11 cellular contexts compared by ENCODE assay signal in the genomic region with DNA sequence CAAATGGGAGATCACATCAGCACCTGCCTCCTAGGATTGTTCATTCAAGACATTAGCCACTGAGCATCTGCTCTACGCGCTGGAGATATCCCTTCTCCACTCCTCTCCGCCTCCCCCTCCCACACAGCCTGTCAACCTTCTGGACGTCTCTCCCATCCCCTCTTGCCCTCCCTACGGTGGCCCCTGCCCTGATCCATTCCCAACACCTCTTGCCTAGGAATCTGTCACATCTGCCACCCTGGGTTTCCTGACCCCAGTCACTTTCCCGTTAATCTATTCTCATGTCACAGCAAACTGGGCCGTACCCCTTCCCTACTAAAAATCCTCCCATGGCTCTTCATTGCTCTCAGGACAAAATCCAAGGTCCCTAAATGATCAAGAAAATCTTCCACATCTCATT. TPM values are rescaled to one million over a fixed set of nuclear protein-coding genes. Genes with fewer than 3 reads are reported as not detected.
A peak's percentile ranks its signal among the peaks of the same experiment; 100 is the strongest.
DNase-seq lines count a peak whose midpoint lies in the region; ATAC-seq and TF ChIP-seq lines count a peak whose summit lies in the region.
"Had no signal": no experiment of that assay in that cellular context is flagged by ENCODE, and none has a peak within 500 bp of the region (broad histone marks: within the 10 kb centered on the region; RNA-seq: fewer than 3 reads in every experiment).

No MANE protein-coding gene starts in this region.

- H3K36me3 ChIP-seq in MM.1S (replicated peaks; ENCODE audit: insufficient read depth, low read length) (no peaks in the 10 kb centered on the region), ectodermal cell (ENCODE audit: control insufficient read depth, insufficient read depth, low read length) (peaks cover 31% of the 10 kb centered on the region), mucosa of descending colon (ENCODE audit: low read depth) (no peaks in the 10 kb centered on the region)

- H3F3A ChIP-seq in MM.1S (ENCODE audit: insufficient read depth, low read length), result 0 out of 2 replicates have a peak, but pooled peaks cover 6% of the 10 kb centered on the region

- H3K4me3 Mint-ChIP-seq in effector memory CD8-positive, alpha-beta T cell, result no peak overlapping the region
- H3K4me3 Mint-ChIP-seq in type B pancreatic cell, result no peak overlapping the region

- 70 to 72% methylated on average over 7 of the region's 7 CpGs for WGBS in ectodermal cell, 2 experiments

- no peaks in the 10 kb centered on the region for H3K9me3 Mint-ChIP-seq in effector memory CD8-positive, alpha-beta T cell
- H3K9me3 Mint-ChIP-seq in type B pancreatic cell, result no peaks in the 10 kb centered on the region

- H4K20me1 ChIP-seq in MM.1S (ENCODE audit: insufficient read depth, low read length), result no peaks in the 10 kb centered on the region

- ATAC-seq in mucosa of descending colon, result no peak
- no peak for ATAC-seq in effector memory CD8-positive, alpha-beta T cell (replicated peaks)
- ATAC-seq in GM18858 (IDR thresholded peaks at IDR 0.05; ENCODE audit: unreplicated experiment), result no peak

- H3K4me3 ChIP-seq in AG04449 (ENCODE audit: low read depth, low read length) (peak overlapping the region; percentile 87), MM.1S (ENCODE audit: low read length) (peak overlapping the region; percentile 90), ectodermal cell (ENCODE audit: insufficient read depth, low read depth, low read length) (peak overlapping the region; percentile 35), mucosa of descending colon (peak overlapping the region; percentile 36)

- no peaks in the 10 kb centered on the region for H3K27me3 Mint-ChIP-seq in effector memory CD8-positive, alpha-beta T cell
- no peaks in the 10 kb centered on the region for H3K27me3 Mint-ChIP-seq in type B pancreatic cell

- H3K27ac Mint-ChIP-seq in effector memory CD8-positive, alpha-beta T cell, result no peak overlapping the region
- H3K27ac Mint-ChIP-seq in type B pancreatic cell, result no peak overlapping the region

- no peak for DNase-seq in AG04449 (ENCODE audit: low read depth, low spot score)
- no peak for DNase-seq in MM.1S
- DNase-seq in mucosa of descending colon, result no peak
- DNase-seq in effector memory CD8-positive, alpha-beta T cell, result no peak
- no peak for DNase-seq in type B pancreatic cell (ENCODE audit: extremely low spot score, unreplicated experiment)
- DNase-seq in epidermal melanocyte (ENCODE audit: insufficient read length, low spot score), result no peak
- DNase-seq: Calu3 had no signal

- no peak for TF ChIP-seq CTCF in AG04449 (IDR thresholded peaks at IDR 0.05; ENCODE audit: insufficient read depth, low read length, missing control alignments)
- TF ChIP-seq CTCF in MM.1S (IDR thresholded peaks at IDR 0.05; ENCODE audit: low read length), result no peak
- TF ChIP-seq CTCF in mucosa of descending colon (IDR thresholded peaks at IDR 0.05), result no peak
- no peak for TF ChIP-seq CTCF in type B pancreatic cell (conservative IDR thresholded peaks at IDR 0.05)

- peak overlapping the region; percentile 90 for H3K4me2 ChIP-seq in MM.1S (ENCODE audit: low read depth, low read length)

- no peaks in the 10 kb centered on the region for H3K27me3 ChIP-seq in MM.1S (replicated peaks; ENCODE audit: insufficient read depth, low read length)
- H3K27me3 ChIP-seq in ectodermal cell (ENCODE audit: control insufficient read depth, insufficient read depth, low read length, poor library complexity, severe bottlenecking), result no peaks in the 10 kb centered on the region

- H3K27ac ChIP-seq in MM.1S (ENCODE audit: low read length) (no peak overlapping the region), ectodermal cell (ENCODE audit: insufficient read depth, low read depth, low read length, poor library complexity, severe bottlenecking) (no peak overlapping the region)

- peaks cover 18% of the 10 kb centered on the region for H3K36me3 Mint-ChIP-seq in effector memory CD8-positive, alpha-beta T cell (ENCODE audit: insufficient read depth)
- H3K36me3 Mint-ChIP-seq in type B pancreatic cell, result peaks cover 3% of the 10 kb centered on the region

- H3K4me1 ChIP-seq in MM.1S (ENCODE audit: low read length) (peaks cover 6% of the 10 kb centered on the region; the same call in 1 of the 2 replicates), ectodermal cell (ENCODE audit: control insufficient read depth, insufficient read depth, low read length) (peaks cover 4% of the 10 kb centered on the region), mucosa of descending colon (ENCODE audit: low read depth) (peaks cover 12% of the 10 kb centered on the region)

- peak overlapping the region; percentile 64 for H3K9ac ChIP-seq in MM.1S (ENCODE audit: low read length)

- peak overlapping the region; percentile 95 for H2AFZ ChIP-seq in MM.1S (ENCODE audit: low read length)

- POLR2A ChIA-PET in AG04449 (lab: Yijun Ruan, JAX), result no interaction called here

- CTCF ChIA-PET in AG04449 (lab: Yijun Ruan, JAX), result no interaction called here

- intact Hi-C loops in mucosa of descending colon (cut with DNase I, micrococcal nuclease), result no loop called here

- peaks cover 18 to 21% of the 10 kb centered on the region in 2 donors for H3K4me1 Mint-ChIP-seq in effector memory CD8-positive, alpha-beta T cell (ENCODE audit: low read depth in 2 of 2)
- H3K4me1 Mint-ChIP-seq in type B pancreatic cell (ENCODE audit: unreplicated experiment), result no peaks in the 10 kb centered on the region

- no peaks in the 10 kb centered on the region for H3K9me2 ChIP-seq in MM.1S (replicated peaks; ENCODE audit: insufficient read depth, low read length)

- H3K9me3 ChIP-seq in MM.1S (replicated peaks; ENCODE audit: insufficient read depth, low read length) (no peaks in the 10 kb centered on the region), ectodermal cell (ENCODE audit: control insufficient read depth, low read length) (no peaks in the 10 kb centered on the region), mucosa of descending colon (no peaks in the 10 kb centered on the region)

- peaks cover 7% of the 10 kb centered on the region; the same call in 1 of the 2 replicates for H3K79me2 ChIP-seq in MM.1S (ENCODE audit: low read length)

RNA-seq across cellular contexts. Expression of gene DYRK1B, which starts 10.3 kb away (rescaled TPM):
- polyA plus RNA-seq in ectodermal cell (2013, experiment 1 of 4), result 56.9 TPM
- polyA plus RNA-seq in ectodermal cell (2013, experiment 2 of 4), result 69.8 TPM
- polyA plus RNA-seq in ectodermal cell (2013, experiment 3 of 4), result 51.2 TPM
- 57.2 TPM for polyA plus RNA-seq in ectodermal cell (2013, experiment 4 of 4)
- 10 to 100 TPM; 14.5 to 27.2 (median 23.7) TPM for total RNA-seq in mucosa of descending colon
- 43.1 and 49.3 TPM in 2 replicates for total RNA-seq in type B pancreatic cell (ENCODE audit: low replicate concordance)

RNA-seq across cellular contexts. Expression of gene FBL, which starts 22.5 kb away (rescaled TPM):
- polyA plus RNA-seq in ectodermal cell (2013, experiment 1 of 4), result 446 TPM
- 415 TPM for polyA plus RNA-seq in ectodermal cell (2013, experiment 2 of 4)
- 359 TPM for polyA plus RNA-seq in ectodermal cell (2013, experiment 3 of 4)
- 352 TPM for polyA plus RNA-seq in ectodermal cell (2013, experiment 4 of 4)
- 100 to 1,000 TPM; 126 to 200 (median 155) TPM for total RNA-seq in mucosa of descending colon
- total RNA-seq in type B pancreatic cell (ENCODE audit: low replicate concordance), result 327 and 356 TPM in 2 replicates

RNA-seq across cellular contexts. Expression of gene LEUTX, which starts 45.0 kb away (rescaled TPM):
- not detected for polyA plus RNA-seq in ectodermal cell (2013, experiment 1 of 4)
- not detected for polyA plus RNA-seq in ectodermal cell (2013, experiment 2 of 4)
- not detected for polyA plus RNA-seq in ectodermal cell (2013, experiment 3 of 4)
- not detected for polyA plus RNA-seq in ectodermal cell (2013, experiment 4 of 4)
- total RNA-seq in mucosa of descending colon (not detected), type B pancreatic cell (ENCODE audit: low replicate concordance) (not detected in 2 replicates)
- total RNA-seq: Calu3, RPMI7951 had no signal
- polyA plus RNA-seq: adipose tissue had no signal

Comparison
In these comparisons a context has a peak if more than half of its experiments do, and no peak if none do; other contexts are left out.
1. H3K4me3 ChIP-seq: peak in every context shown above with its lines; median percentile 90 in MM.1S; 87 in AG04449; 36 in mucosa of descending colon; 35 in ectodermal cell.